In genomic region chr10:124587811-124588211, GRCh38 we compare ENCODE assay signal across 17 cellular contexts.
"Had no signal": no experiment of that assay in that cellular context is flagged by ENCODE, and none has a peak within 500 bp of the region (broad histone marks: within the 10 kb centered on the region; RNA-seq: fewer than 3 reads in every experiment).

No MANE protein-coding gene starts in this region.

- ATAC-seq: activated CD4-positive, CD25-positive, alpha-beta regulatory T cell treated with anti-CD3 and anti-CD28 coated beads, Interleukin-2, amount 50 U/mL, for 24 hours; naive thymus-derived CD8-positive, alpha-beta T cell had no signal

- DNase-seq: activated gamma-delta T cell; activated T-cell treated with anti-CD3 and anti-CD28 coated beads, Interleukin-2, amount 50 U/mL, for 24 hours; amygdala; cerebellar nuclear complex; dermis blood vessel endothelial cell; erythroblast; hypothalamus; occipital lobe; stimulated activated CD4-positive, alpha-beta T cell treated with anti-CD3 and anti-CD28 coated beads, Interleukin-4, amount 100 ng/mL, for 24 hours; stomach had no signal

- H3K9me3 Mint-ChIP-seq: activated T-cell treated with anti-CD3 and anti-CD28 coated beads, Interleukin-2, amount 50 U/mL, for 24 hours had no signal

- H3K27ac Mint-ChIP-seq: activated naive CD8-positive, alpha-beta T cell; activated T-cell treated with anti-CD3 and anti-CD28 coated beads, Interleukin-2, amount 50 U/mL, for 24 hours; naive thymus-derived CD8-positive, alpha-beta T cell; T-helper 1 cell treated with Interleukin-12 subunit alpha and Interleukin-12 subunit beta and Interleukin-4 antibody, amounts not matched to agents 30 μg/mL and 1 μg/mL, for 36 hours had no signal

- H3K4me3 Mint-ChIP-seq: activated naive CD8-positive, alpha-beta T cell; activated T-cell treated with anti-CD3 and anti-CD28 coated beads, Interleukin-2, amount 50 U/mL, for 24 hours; brain; naive thymus-derived CD8-positive, alpha-beta T cell; T-helper 1 cell treated with Interleukin-12 subunit alpha and Interleukin-12 subunit beta and Interleukin-4 antibody, amounts not matched to agents 30 μg/mL and 1 μg/mL, for 36 hours had no signal

- H3K4me3 ChIP-seq: stomach, tibial nerve, vagina had no signal

- H3K27me3 ChIP-seq: stomach, tibial nerve, vagina had no signal

- H3K27me3 Mint-ChIP-seq: activated naive CD8-positive, alpha-beta T cell; activated T-cell treated with anti-CD3 and anti-CD28 coated beads, Interleukin-2, amount 50 U/mL, for 24 hours; naive thymus-derived CD8-positive, alpha-beta T cell had no signal

- H3K9me3 ChIP-seq: vagina had no signal

- H3K36me3 ChIP-seq: stomach, tibial nerve, vagina had no signal
